8 cellular contexts compared by ENCODE assay signal in the genomic region with DNA sequence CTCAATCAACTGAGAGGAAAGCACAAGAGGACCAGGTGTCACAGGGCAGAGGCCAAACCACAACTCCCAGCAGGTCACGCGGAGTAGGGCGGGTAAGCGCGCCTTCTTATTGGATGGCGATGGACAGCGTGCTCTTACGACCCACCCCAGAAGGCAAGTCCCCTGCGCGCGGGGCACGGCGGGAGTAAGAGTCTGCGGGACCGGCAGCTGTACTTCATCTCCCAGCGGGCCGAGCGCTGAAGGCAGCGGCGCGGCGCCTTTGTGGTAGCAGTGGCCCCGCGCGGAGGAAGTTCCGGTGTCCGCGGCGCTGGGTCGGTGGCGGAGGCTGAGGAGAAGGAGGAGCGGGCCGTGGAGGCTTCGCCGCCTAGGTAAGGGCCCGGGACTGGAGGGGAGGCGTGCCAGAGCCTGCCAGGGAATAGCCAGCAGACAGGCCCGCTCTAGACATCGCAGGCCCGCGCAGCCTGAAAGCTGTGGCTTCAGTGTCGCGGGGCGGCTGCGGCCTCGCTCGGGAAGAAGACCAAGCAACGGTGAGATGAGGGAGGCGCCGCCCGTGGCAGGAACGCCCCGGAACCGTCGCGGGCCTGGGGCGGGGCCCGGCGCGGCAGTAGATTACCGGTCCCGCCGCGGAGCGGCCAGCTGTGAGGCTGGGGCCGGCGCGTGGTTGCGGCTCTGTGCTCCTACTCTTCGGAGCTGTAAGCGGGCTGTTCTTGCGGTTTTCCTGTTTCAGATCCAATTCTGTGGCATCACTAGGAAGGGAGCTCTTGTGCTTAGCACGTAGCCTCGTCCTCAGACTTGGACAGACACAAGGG. TPM values are rescaled to one million over a fixed set of nuclear protein-coding genes. Genes with fewer than 3 reads are reported as not detected.
DNase-seq lines count a peak whose midpoint lies in the region; ATAC-seq and TF ChIP-seq lines count a peak whose summit lies in the region.

A gene with protein sequence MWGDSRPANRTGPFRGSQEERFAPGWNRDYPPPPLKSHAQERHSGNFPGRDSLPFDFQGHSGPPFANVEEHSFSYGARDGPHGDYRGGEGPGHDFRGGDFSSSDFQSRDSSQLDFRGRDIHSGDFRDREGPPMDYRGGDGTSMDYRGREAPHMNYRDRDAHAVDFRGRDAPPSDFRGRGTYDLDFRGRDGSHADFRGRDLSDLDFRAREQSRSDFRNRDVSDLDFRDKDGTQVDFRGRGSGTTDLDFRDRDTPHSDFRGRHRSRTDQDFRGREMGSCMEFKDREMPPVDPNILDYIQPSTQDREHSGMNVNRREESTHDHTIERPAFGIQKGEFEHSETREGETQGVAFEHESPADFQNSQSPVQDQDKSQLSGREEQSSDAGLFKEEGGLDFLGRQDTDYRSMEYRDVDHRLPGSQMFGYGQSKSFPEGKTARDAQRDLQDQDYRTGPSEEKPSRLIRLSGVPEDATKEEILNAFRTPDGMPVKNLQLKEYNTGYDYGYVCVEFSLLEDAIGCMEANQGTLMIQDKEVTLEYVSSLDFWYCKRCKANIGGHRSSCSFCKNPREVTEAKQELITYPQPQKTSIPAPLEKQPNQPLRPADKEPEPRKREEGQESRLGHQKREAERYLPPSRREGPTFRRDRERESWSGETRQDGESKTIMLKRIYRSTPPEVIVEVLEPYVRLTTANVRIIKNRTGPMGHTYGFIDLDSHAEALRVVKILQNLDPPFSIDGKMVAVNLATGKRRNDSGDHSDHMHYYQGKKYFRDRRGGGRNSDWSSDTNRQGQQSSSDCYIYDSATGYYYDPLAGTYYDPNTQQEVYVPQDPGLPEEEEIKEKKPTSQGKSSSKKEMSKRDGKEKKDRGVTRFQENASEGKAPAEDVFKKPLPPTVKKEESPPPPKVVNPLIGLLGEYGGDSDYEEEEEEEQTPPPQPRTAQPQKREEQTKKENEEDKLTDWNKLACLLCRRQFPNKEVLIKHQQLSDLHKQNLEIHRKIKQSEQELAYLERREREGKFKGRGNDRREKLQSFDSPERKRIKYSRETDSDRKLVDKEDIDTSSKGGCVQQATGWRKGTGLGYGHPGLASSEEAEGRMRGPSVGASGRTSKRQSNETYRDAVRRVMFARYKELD (plus strand): TSS at position 293 of the 809 bp plus-strand sequence. CDS start 22,492 bp downstream, outside the sequence.

- H3K79me2 ChIP-seq in ACC112 (ENCODE audit: control insufficient read depth, insufficient read depth, low read length, unreplicated experiment) = peaks cover 45% of the 10 kb centered on the region

- H3K4me3 ChIP-seq in ACC112 (ENCODE audit: low read depth, low read length) = peak within 1 kb of the TSS; percentile 99
- H3K4me3 ChIP-seq in breast epithelium = peak within 1 kb of the TSS; percentile 73 to 91 (median 85)
- H3K4me3 ChIP-seq in iPS-18c (ENCODE audit: insufficient read depth, low read depth, low read length) = peak within 1 kb of the TSS; percentile 94
- H3K4me3 ChIP-seq in skeletal muscle tissue (ENCODE audit: low read length in 3 of 3) = peak within 1 kb of the TSS; percentile 89 to 96 (median 92)

- intact Hi-C loops in breast epithelium (cut with DNase I; ENCODE audit: low total_unique reads) = no loop called here

- TF ChIP-seq CTCF in VCaP (conservative IDR thresholded peaks at IDR 0.05) (0 out of 2 replicates have a peak, but pooled peaks have one; percentile 9), breast epithelium (IDR thresholded peaks at IDR 0.05) (peak in 1 of 3 donors; percentile 12)

- peak; percentile 79 for TF ChIP-seq POLR2A in breast epithelium (IDR thresholded peaks at IDR 0.05)

- peak within 1 kb of the TSS; percentile 89 for H2AFZ ChIP-seq in ACC112 (ENCODE audit: low read length, unreplicated experiment)

- H3K4me1 ChIP-seq in ACC112 (ENCODE audit: control insufficient read depth, insufficient read depth, low read length, unreplicated experiment) (peaks cover 13% of the 10 kb centered on the region), breast epithelium (peaks cover 4% of the 10 kb centered on the region in 2 donors), skeletal muscle tissue (ENCODE audit: control insufficient read depth in 3 of 3, insufficient read depth in 3 of 3, low read length in 3 of 3) (peaks cover 8 to 16% (median 12%) of the 10 kb centered on the region in 3 donors)

- DNase-seq in NCI-H2196 treated with DMSO at 0.1 percent for 48 hours (lab: John Stamatoyannopoulos, UW; ENCODE audit: unreplicated experiment) = peak; percentile 88
- peak; percentile 95 to 97 for DNase-seq in breast epithelium (ENCODE audit: low spot score in 2 of 2)

- H3K9me3 ChIP-seq in breast epithelium (no peaks in the 10 kb centered on the region), iPS-18c (ENCODE audit: control insufficient read depth, insufficient read depth, low read length) (no peaks in the 10 kb centered on the region), skeletal muscle tissue (ENCODE audit: control insufficient read depth in 3 of 3, low read length in 3 of 3) (no peaks in the 10 kb centered on the region)

- peak within 1 kb of the TSS; percentile 93 to 96 (median 93) for H3K9ac ChIP-seq in skeletal muscle tissue (ENCODE audit: low read depth in 1 of 3, low read length in 3 of 3)

- H3K27me3 ChIP-seq in ACC112 (ENCODE audit: insufficient read depth, low read length) (no peaks in the 10 kb centered on the region), breast epithelium (no peaks in the 10 kb centered on the region), skeletal muscle tissue (ENCODE audit: control insufficient read depth in 3 of 3, insufficient read depth in 3 of 3, low read length in 3 of 3) (no peaks in the 10 kb centered on the region)

- H3K36me3 ChIP-seq in ACC112 (ENCODE audit: insufficient read depth, low read length) (peaks cover 8% of the 10 kb centered on the region; the same call in 1 of the 2 replicates), breast epithelium (no peaks in the 10 kb centered on the region), skeletal muscle tissue (ENCODE audit: control insufficient read depth in 3 of 3, insufficient read depth in 3 of 3, low read length in 3 of 3) (peaks cover 0 to 5% (median 0%) of the 10 kb centered on the region in 3 donors)

- H3K27ac ChIP-seq in ACC112 (ENCODE audit: low read depth, low read length) (peak within 1 kb of the TSS; percentile 84), VCaP (peak within 1 kb of the TSS; percentile 94), breast epithelium (peak within 1 kb of the TSS; percentile 93 to 98), skeletal muscle tissue (ENCODE audit: low read depth, low read length) (peak within 1 kb of the TSS; percentile 94)

- ATAC-seq in GM18870 (IDR thresholded peaks at IDR 0.05; ENCODE audit: unreplicated experiment) = peak; percentile 73
- ATAC-seq in HG03135 (IDR thresholded peaks at IDR 0.05; ENCODE audit: unreplicated experiment) = peak; percentile 90

RNA-seq across cellular contexts. Expression of the gene that starts here (rescaled TPM):
- 100 to 1,000 TPM in 2 of 3 donors, 10 to 100 TPM in 1; 92.2 to 158 (median 154) TPM for total RNA-seq in breast epithelium
- total RNA-seq in skeletal muscle tissue = 49.1 TPM

Comparison
In these comparisons a context has a peak if more than half of its experiments do, and no peak if none do; other contexts are left out.
1. Peak in every context shown above with its lines: DNase-seq, ATAC-seq, H3K4me3 ChIP-seq and H3K27ac ChIP-seq.